ENCODE assay signal across 6 cellular contexts in the genomic region with DNA sequence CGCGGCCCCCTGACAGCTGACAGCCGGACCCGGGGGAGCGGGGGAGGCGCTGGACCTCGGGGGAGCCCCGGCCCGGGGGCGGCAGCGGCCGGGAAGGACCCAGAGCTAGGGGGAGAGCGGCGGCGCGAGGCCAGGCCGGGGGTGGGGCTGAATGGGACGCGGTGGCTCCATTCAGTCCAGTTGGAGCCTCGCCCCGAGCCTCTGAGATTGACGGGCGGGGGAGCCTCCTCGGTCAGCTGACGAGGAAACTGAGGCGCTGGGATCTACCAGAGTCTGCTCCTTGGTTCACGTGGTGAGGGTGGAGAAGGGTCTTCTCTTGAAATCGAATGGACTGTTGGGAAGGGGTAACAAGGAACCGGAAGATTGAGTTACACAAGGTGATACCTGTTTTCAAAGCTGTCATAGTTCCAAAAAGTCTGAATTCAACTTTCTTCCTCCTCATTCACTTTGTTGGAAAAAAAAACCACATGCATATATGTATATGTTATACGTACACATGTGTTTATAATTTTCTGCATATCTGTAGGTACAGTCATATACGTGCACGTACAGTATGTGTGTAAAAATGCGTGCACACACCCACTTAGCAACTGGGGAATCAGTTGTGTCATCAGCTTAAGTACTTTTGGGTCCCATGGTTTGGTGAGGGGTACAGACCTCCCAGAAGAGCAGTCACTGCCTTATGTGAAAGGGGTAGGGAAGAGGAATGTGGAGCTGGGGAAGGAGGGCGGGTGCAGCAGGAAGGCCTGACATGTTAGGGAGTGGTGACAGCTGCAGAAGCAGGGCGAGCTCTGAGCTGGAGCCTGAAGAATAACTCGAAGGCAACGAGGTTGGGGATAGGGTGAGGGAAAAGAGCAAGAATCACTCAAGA. TPM values are rescaled to one million over a fixed set of nuclear protein-coding genes. Genes with fewer than 3 reads are reported as not detected.
DNase-seq lines count a peak whose midpoint lies in the region; ATAC-seq and TF ChIP-seq lines count a peak whose summit lies in the region.

No MANE protein-coding gene starts in this region.

- TF ChIP-seq CTCF in DOHH2 (IDR thresholded peaks at IDR 0.05; ENCODE audit: low read depth, low read length, poor library complexity, severe bottlenecking) (no peak), SU-DHL-6 (IDR thresholded peaks at IDR 0.05; ENCODE audit: insufficient read depth, low read length, poor library complexity, severe bottlenecking) (no peak)

- H3K4me1 ChIP-seq in DOHH2 (ENCODE audit: control insufficient read depth, low read length): peaks cover 33% of the 10 kb centered on the region
- H3K4me1 ChIP-seq in iPS-20b (ENCODE audit: insufficient read depth, low read length): peaks cover 11% of the 10 kb centered on the region
- H3K4me1 ChIP-seq in aorta (ENCODE audit: control insufficient read depth in 1 of 2, insufficient read depth in 2 of 2, low read length in 2 of 2): no peaks in the 10 kb centered on the region

- H3K4me3 ChIP-seq in DOHH2 (ENCODE audit: low read length) (peak overlapping the region; percentile 87), SU-DHL-6 (ENCODE audit: insufficient read depth, low read length, poor library complexity, severe bottlenecking) (peak overlapping the region; percentile 64), iPS-20b (ENCODE audit: low read length) (peak overlapping the region; percentile 92), aorta (ENCODE audit: low read length in 2 of 2) (peak overlapping the region; percentile 61 to 86)

- H3K27me3 ChIP-seq in DOHH2 (ENCODE audit: control insufficient read depth, low read length) (no peaks in the 10 kb centered on the region), SU-DHL-6 (ENCODE audit: low read length) (no peaks in the 10 kb centered on the region), iPS-20b (ENCODE audit: insufficient read depth, low read length) (peaks cover 10% of the 10 kb centered on the region; the same call in 1 of the 2 replicates), aorta (ENCODE audit: control insufficient read depth in 1 of 2, insufficient read depth in 2 of 2, low read length in 1 of 2) (no peaks in the 10 kb centered on the region)

- peak overlapping the region; percentile 12; the same call in 1 of the 2 replicates for H3K27ac ChIP-seq in DOHH2 (ENCODE audit: low read depth, low read length)
- H3K27ac ChIP-seq in SU-DHL-6 (ENCODE audit: low read depth, low read length): peak overlapping the region; percentile 25; the same call in 1 of the 2 replicates
- H3K27ac ChIP-seq in iPS-20b (ENCODE audit: low read length): no peak overlapping the region
- peak overlapping the region in 1 of 2 donors; percentile 58 for H3K27ac ChIP-seq in aorta (ENCODE audit: low read depth in 1 of 2, low read length in 2 of 2)

- H3K79me2 ChIP-seq in DOHH2 (ENCODE audit: control insufficient read depth, low read length): peaks cover 63% of the 10 kb centered on the region
- peaks cover 45% of the 10 kb centered on the region for H3K79me2 ChIP-seq in SU-DHL-6 (ENCODE audit: insufficient read depth, low read length)

- no peaks in the 10 kb centered on the region for H3F3A ChIP-seq in DOHH2 (ENCODE audit: control insufficient read depth, insufficient read depth)
- 0 out of 2 replicates have a peak, but pooled peaks cover 6% of the 10 kb centered on the region for H3F3A ChIP-seq in SU-DHL-6 (ENCODE audit: insufficient read depth)

- intact Hi-C loops in aorta (cut with DNase I): no loop called here

- H3K4me2 ChIP-seq in DOHH2 (ENCODE audit: low read length): peak overlapping the region; percentile 94
- peak overlapping the region; percentile 69 for H3K4me2 ChIP-seq in SU-DHL-6 (ENCODE audit: low read depth, low read length, poor library complexity, severe bottlenecking)

- H3K9me2 ChIP-seq in DOHH2 (replicated peaks; ENCODE audit: control insufficient read depth, low read length): no peaks in the 10 kb centered on the region
- H3K9me2 ChIP-seq in SU-DHL-6 (replicated peaks; ENCODE audit: insufficient read depth, low read length): no peaks in the 10 kb centered on the region

- peak in 1 of 2 donors; percentile 26 for DNase-seq in aorta

- peaks cover 5% of the 10 kb centered on the region; the same call in 1 of the 2 replicates for H4K20me1 ChIP-seq in DOHH2 (ENCODE audit: control insufficient read depth, insufficient read depth, low read depth, low read length)
- H4K20me1 ChIP-seq in SU-DHL-6 (ENCODE audit: low read depth, low read length): peaks cover 4% of the 10 kb centered on the region; the same call in 1 of the 2 replicates

- ATAC-seq in aorta (ENCODE audit: low FRiP score) (peak; percentile 3), HG03175 (IDR thresholded peaks at IDR 0.05; ENCODE audit: unreplicated experiment) (no peak), GM21381 (IDR thresholded peaks at IDR 0.05; ENCODE audit: unreplicated experiment) (no peak)

- H3K9ac ChIP-seq in SU-DHL-6 (ENCODE audit: low read length) (peak overlapping the region; percentile 87), iPS-20b (ENCODE audit: low read depth, low read length) (peak overlapping the region; percentile 68; the same call in 1 of the 2 replicates)

- H3K36me3 ChIP-seq in DOHH2 (ENCODE audit: control insufficient read depth, low read length): peaks cover 33% of the 10 kb centered on the region
- H3K36me3 ChIP-seq in SU-DHL-6 (ENCODE audit: low read length): no peaks in the 10 kb centered on the region
- H3K36me3 ChIP-seq in iPS-20b (ENCODE audit: insufficient read depth, low read depth, low read length): peaks cover 5% of the 10 kb centered on the region; the same call in 1 of the 2 replicates
- H3K36me3 ChIP-seq in aorta (ENCODE audit: control insufficient read depth in 1 of 2, insufficient read depth in 2 of 2, low read length in 1 of 2): no peaks in the 10 kb centered on the region

- 7% methylated on average over 33 to 37 of the region's 37 CpGs for WGBS in aorta, 2 donors

- peak overlapping the region; percentile 75 for H2AFZ ChIP-seq in SU-DHL-6 (ENCODE audit: low read depth, low read length, severe bottlenecking)

- H3K9me3 ChIP-seq in DOHH2 (ENCODE audit: control insufficient read depth, insufficient read depth, low read length) (no peaks in the 10 kb centered on the region), SU-DHL-6 (ENCODE audit: insufficient read depth, low read length) (no peaks in the 10 kb centered on the region), iPS-20b (ENCODE audit: insufficient read depth, low read depth, low read length) (no peaks in the 10 kb centered on the region), aorta (ENCODE audit: control insufficient read depth, low read length) (no peaks in the 10 kb centered on the region)

RNA-seq across cellular contexts. Expression of gene PPP1R7, which starts 0.6 kb away (rescaled TPM):
- 10 to 100 TPM; 41.1 to 46.1 TPM for total RNA-seq in aorta
- 10 to 100 TPM; 74.0 to 83.4 TPM for polyA plus RNA-seq in aorta

RNA-seq across cellular contexts. Expression of gene PASK, which starts 1.6 kb away (rescaled TPM):
- 1 to 10 TPM; 5.4 to 8.7 TPM for total RNA-seq in aorta
- polyA plus RNA-seq in aorta: 1 to 10 TPM in 1 of 2 donors, under 1 TPM in 1; 0.63 to 1.2 TPM

RNA-seq across cellular contexts. Expression of gene ANO7, which starts 37.6 kb away (rescaled TPM):
- total RNA-seq in aorta: 1 to 10 TPM; 1.2 to 5.4 TPM
- polyA plus RNA-seq in aorta: 1 to 10 TPM in 1 of 2 donors, not detected in 1; 2.9 TPM

RNA-seq across cellular contexts. Expression of gene MTERF4, which starts 48.8 kb away (rescaled TPM):
- 10 to 100 TPM; 24.4 to 36.4 TPM for total RNA-seq in aorta
- polyA plus RNA-seq in aorta: 10 to 100 TPM; 26.3 to 38.4 TPM
